8 cellular contexts compared by ENCODE assay signal in the genomic region with DNA sequence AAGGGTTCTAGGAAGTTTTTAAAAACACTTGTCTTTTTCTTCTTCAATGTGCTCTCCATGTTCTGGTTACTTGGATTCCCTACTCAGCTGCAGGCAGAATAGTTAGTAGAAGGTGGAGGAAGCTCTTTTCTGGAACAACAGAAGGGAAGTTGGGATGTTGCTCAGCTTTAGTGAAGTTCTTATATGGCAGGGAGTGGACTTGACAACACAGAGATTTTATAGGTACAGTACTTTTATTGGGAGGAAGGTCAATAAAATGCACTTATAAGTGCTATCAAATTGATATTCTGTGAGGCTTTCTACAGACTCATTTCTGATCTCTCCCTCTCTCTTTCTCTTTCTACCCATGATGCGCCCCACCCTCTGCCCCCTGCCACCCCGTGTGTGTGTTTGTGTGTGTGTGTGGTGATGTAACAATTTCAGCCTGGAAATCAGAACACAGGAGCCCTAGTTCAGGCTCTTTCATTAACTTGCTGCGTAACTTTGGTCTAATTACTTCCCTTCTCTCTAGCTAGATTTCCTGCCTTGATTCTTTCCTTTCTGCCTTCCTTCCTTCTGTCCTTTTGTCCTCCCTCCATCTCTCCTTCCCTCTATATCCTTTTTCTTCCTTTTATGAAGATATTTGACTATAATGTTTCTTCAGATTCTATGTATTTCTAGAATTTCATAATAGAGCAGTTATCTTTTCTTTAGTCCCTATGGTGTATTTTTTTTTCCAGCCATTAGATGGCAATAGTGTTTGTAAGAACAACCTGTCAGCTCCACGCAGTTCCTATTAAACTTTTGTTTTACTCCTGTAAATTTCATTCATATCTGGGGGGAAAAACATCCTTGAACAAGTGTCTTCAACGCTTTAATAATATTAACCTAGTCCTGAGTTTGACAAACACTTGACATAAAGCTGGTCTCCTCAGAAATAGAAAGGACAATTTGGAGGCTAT. TPM values are rescaled to one million over a fixed set of nuclear protein-coding genes. Genes with fewer than 3 reads are reported as not detected.
DNase-seq lines count a peak whose midpoint lies in the region; ATAC-seq and TF ChIP-seq lines count a peak whose summit lies in the region.
"Had no signal": no experiment of that assay in that cellular context is flagged by ENCODE, and none has a peak within 500 bp of the region (broad histone marks: within the 10 kb centered on the region; RNA-seq: fewer than 3 reads in every experiment).

No MANE protein-coding gene starts in this region.

- H3K4me2 ChIP-seq in IMR-90 (ENCODE audit: low read depth, low read length), result no peak overlapping the region
- H3K4me2 ChIP-seq in neural cell (ENCODE audit: low read length), result no peak overlapping the region

- H3K9me1 ChIP-seq in IMR-90 (ENCODE audit: insufficient read depth, low read length), result no peaks in the 10 kb centered on the region

- dilution Hi-C loops in IMR-90 (cut with HindIII; ENCODE audit: low sequenced_read_pairs, unreplicated experiment), result no loop called here

- no peaks in the 10 kb centered on the region for H3F3A ChIP-seq in neural cell (ENCODE audit: insufficient read depth, low read length, poor library complexity, severe bottlenecking)

- H4K20me1 ChIP-seq in IMR-90 (ENCODE audit: insufficient read depth, low read length), result no peaks in the 10 kb centered on the region
- no peaks in the 10 kb centered on the region for H4K20me1 ChIP-seq in neural cell (ENCODE audit: insufficient read depth)

- H3K9ac ChIP-seq in IMR-90 (ENCODE audit: low read depth, low read length), result no peak overlapping the region
- no peak overlapping the region for H3K9ac ChIP-seq in neural cell (ENCODE audit: low read length)

- H2BK20ac ChIP-seq in IMR-90 (ENCODE audit: low read depth, low read length), result no peak overlapping the region

- H3K27me3 ChIP-seq in IMR-90 (ENCODE audit: control insufficient read depth, insufficient read depth, low read length), result no peaks in the 10 kb centered on the region
- H3K27me3 ChIP-seq in neural cell (ENCODE audit: insufficient read depth, low read depth, low read length), result no peaks in the 10 kb centered on the region
- H3K27me3 ChIP-seq in ascending aorta, result no peaks in the 10 kb centered on the region
- no peaks in the 10 kb centered on the region for H3K27me3 ChIP-seq in lower lobe of right lung (ENCODE audit: low read depth)

- no peak overlapping the region for H2AK9ac ChIP-seq in IMR-90 (replicated peaks; ENCODE audit: low read depth, low read length, poor library complexity)

- intact Hi-C loops in IMR-90 (cut with micrococcal nuclease), result loop anchor here (2.0 kb wide), 1 partner anchor 528 kb away; no protein-coding TSS in a partner anchor
- intact Hi-C loops in ascending aorta (cut with DNase I), result loop anchor here (2.0 kb wide), 1 partner anchor 528 kb away; no protein-coding TSS in a partner anchor
- intact Hi-C loops in lower lobe of right lung (cut with DNase I), result no loop called here

- BruUV-seq in IMR-90 (replicated peaks; lab: Mats Ljungman, UMichigan), result no TSS peak

- no peak for TF ChIP-seq EP300 in neural cell (conservative IDR thresholded peaks at IDR 0.05; ENCODE audit: poor library complexity, severe bottlenecking)

- no peak overlapping the region for H3K18ac ChIP-seq in IMR-90 (ENCODE audit: low read depth, low read length)

- no peak overlapping the region for H2AK5ac ChIP-seq in IMR-90 (ENCODE audit: low read depth, low read length)

- no peak overlapping the region for H3K56ac ChIP-seq in IMR-90 (ENCODE audit: extremely low read depth, insufficient read depth, low read length)

- no peak overlapping the region for H3K4me3 ChIP-seq in GM12865 (ENCODE audit: low read depth, low read length)
- no peak overlapping the region for H3K4me3 ChIP-seq in IMR-90 (ENCODE audit: insufficient read depth, low read depth, low read length)
- no peak overlapping the region for H3K4me3 ChIP-seq in neural cell (ENCODE audit: low read length)
- no peak overlapping the region for H3K4me3 ChIP-seq in ascending aorta
- H3K4me3 ChIP-seq in lower lobe of right lung, result no peak overlapping the region

- H2AFZ ChIP-seq in IMR-90 (replicated peaks; ENCODE audit: low read length, poor library complexity), result no peak overlapping the region
- H2AFZ ChIP-seq in neural cell (ENCODE audit: low read depth, low read length), result no peak overlapping the region

- H4K5ac ChIP-seq in IMR-90 (ENCODE audit: low read depth, low read length), result no peak overlapping the region

- H3K27ac Mint-ChIP-seq in brain, result no peak overlapping the region
- H3K27ac Mint-ChIP-seq: dendritic cell treated with granulocyte-macrophage colony-stimulating factor and Interleukin-4, amounts not matched to agents 40 ng/mL and 50 ng/mL, for 4 days had no signal

- in situ Hi-C loops in IMR-90 (cut with MboI; ENCODE audit: low sequenced_read_pairs), result no loop called here

- no peak for TF ChIP-seq POLR2A in IMR-90 (IDR thresholded peaks at IDR 0.05; ENCODE audit: low read depth, low read length)

- no peak overlapping the region for H3K23ac ChIP-seq in IMR-90 (ENCODE audit: low read depth, low read length)

- H3K4ac ChIP-seq in IMR-90 (ENCODE audit: low read depth, low read length), result no peak overlapping the region

- no peak overlapping the region for H2BK120ac ChIP-seq in IMR-90 (ENCODE audit: low read depth, low read length)

- H3K14ac ChIP-seq in IMR-90 (replicated peaks; ENCODE audit: low read depth, low read length), result no peak overlapping the region

- no peak overlapping the region for H2BK5ac ChIP-seq in IMR-90 (ENCODE audit: low read depth, low read length, poor library complexity, severe bottlenecking)

- POLR2A ChIA-PET in IMR-90 (lab: Charles Lee; ENCODE audit: unreplicated experiment), result no interaction called here

- no peaks in the 10 kb centered on the region for H3K79me2 ChIP-seq in neural cell (replicated peaks; ENCODE audit: insufficient read depth, low read length)

- no peak overlapping the region for H4K91ac ChIP-seq in IMR-90 (ENCODE audit: insufficient read depth, low read depth, low read length)

- H3K4me3 Mint-ChIP-seq in brain, result no peak overlapping the region
- H3K4me3 Mint-ChIP-seq: dendritic cell treated with granulocyte-macrophage colony-stimulating factor and Interleukin-4, amounts not matched to agents 40 ng/mL and 50 ng/mL, for 4 days had no signal

- H3K9me2 ChIP-seq in neural cell (ENCODE audit: insufficient read depth, low read length), result no peaks in the 10 kb centered on the region

- H3K79me1 ChIP-seq in IMR-90 (ENCODE audit: low read depth in 1 of 2, low read length in 2 of 2), result no peaks in the 10 kb centered on the region

- peak; percentile 40 for TF ChIP-seq RAD21 in IMR-90 (IDR thresholded peaks at IDR 0.05; ENCODE audit: low read length)
- peak; percentile 65 for TF ChIP-seq RAD21 in neural cell (conservative IDR thresholded peaks at IDR 0.05)

- H3K4me1 ChIP-seq in IMR-90 (ENCODE audit: control insufficient read depth, insufficient read depth, low read length) (no peaks in the 10 kb centered on the region), ascending aorta (no peaks in the 10 kb centered on the region), lower lobe of right lung (no peaks in the 10 kb centered on the region)

- H3K4me1 Mint-ChIP-seq in brain, result no peaks in the 10 kb centered on the region

- no peak overlapping the region for H3K27ac ChIP-seq in IMR-90 (ENCODE audit: insufficient read depth, low read length)
- no peak overlapping the region for H3K27ac ChIP-seq in neural cell (ENCODE audit: low read length)
- H3K27ac ChIP-seq in ascending aorta, result no peak overlapping the region
- H3K27ac ChIP-seq in lower lobe of right lung, result no peak overlapping the region

- ATAC-seq in IMR-90 (ENCODE audit: low read depth) (no peak), lower lobe of right lung (no peak)

- TF ChIP-seq CTCF in GM12865 (IDR thresholded peaks at IDR 0.05; ENCODE audit: insufficient read depth, low read depth, low read length, missing control alignments) (peak; percentile 17), IMR-90 (conservative IDR thresholded peaks at IDR 0.05; ENCODE audit: low read depth, low read length) (peak; percentile 47), brain (conservative IDR thresholded peaks at IDR 0.05) (peak; percentile 37 to 48), neural cell (IDR thresholded peaks at IDR 0.05; ENCODE audit: poor library complexity, severe bottlenecking) (peak; percentile 64), ascending aorta (IDR thresholded peaks at IDR 0.05) (peak in 1 of 3 experiments; percentile 46), lower lobe of right lung (IDR thresholded peaks at IDR 0.05) (no peak)

- CTCF ChIA-PET in IMR-90 (lab: Yijun Ruan, JAX), result interaction anchor here (1.0 to 2.7 kb wide), 3 partner anchors 12 to 530 kb away, joined by 4 to 11 read pairs (median 6); no protein-coding TSS in a partner anchor

- H3K36me3 Mint-ChIP-seq in brain, result no peaks in the 10 kb centered on the region

- no CpG with 5 or more reads among the region's 5 CpGs for WGBS in IMR-90 (ENCODE audit: extremely low coverage in 2 of 2, insufficient read length in 1 of 2), 2 experiments

- no peaks in the 10 kb centered on the region for H3K36me3 ChIP-seq in IMR-90 (ENCODE audit: control insufficient read depth, insufficient read depth, low read length)
- no peaks in the 10 kb centered on the region for H3K36me3 ChIP-seq in neural cell (ENCODE audit: insufficient read depth, low read length)
- H3K36me3 ChIP-seq in ascending aorta, result no peaks in the 10 kb centered on the region
- no peaks in the 10 kb centered on the region for H3K36me3 ChIP-seq in lower lobe of right lung

- H2BK15ac ChIP-seq in IMR-90 (ENCODE audit: low read depth, low read length), result no peak overlapping the region

- H4K8ac ChIP-seq in IMR-90 (ENCODE audit: low read depth in 2 of 2, low read length in 2 of 2), result no peak overlapping the region

- peak; percentile 9 for DNase-seq in GM12865 (ENCODE audit: low read depth)
- peak; percentile 17 for DNase-seq in IMR-90
- DNase-seq in H4 (ENCODE audit: low spot score), result no peak
- no peak for DNase-seq in ascending aorta (ENCODE audit: low spot score in 2 of 2)
- no peak for DNase-seq in lower lobe of right lung

- no peaks in the 10 kb centered on the region for H3K9me3 Mint-ChIP-seq in brain
- H3K9me3 Mint-ChIP-seq: dendritic cell treated with granulocyte-macrophage colony-stimulating factor and Interleukin-4, amounts not matched to agents 40 ng/mL and 50 ng/mL, for 4 days had no signal

- H3K27me3 Mint-ChIP-seq in brain, result peaks cover 4% of the 10 kb centered on the region

- H3K9me3 ChIP-seq in IMR-90 (ENCODE audit: control insufficient read depth, insufficient read depth, low read length) (no peaks in the 10 kb centered on the region), neural cell (ENCODE audit: low read length) (no peaks in the 10 kb centered on the region), ascending aorta (no peaks in the 10 kb centered on the region), lower lobe of right lung (no peaks in the 10 kb centered on the region)

RNA-seq across cellular contexts. Expression of gene HEPH, which starts 37.1 kb away (rescaled TPM):
- 16.4 and 23.5 TPM in 2 replicates for total RNA-seq in IMR-90 (2012; rRNA removed)
- polyA plus RNA-seq in IMR-90 (2012; rRNA removed), result 21.1 and 29.5 TPM in 2 replicates
- 12.9 and 15.2 TPM in 2 replicates for polyA plus RNA-seq in IMR-90 (2012; cell fraction: cytosol; rRNA removed)
- polyA plus RNA-seq in IMR-90 (2012; cell fraction: nucleus; rRNA removed; ENCODE audit: low replicate concordance), result 9.1 and 21.5 TPM in 2 replicates
- 8.1 TPM for polyA plus RNA-seq in brain (ENCODE audit: insufficient read depth, low read depth, low replicate concordance)
- 8.7 and 11.6 TPM in 2 replicates for polyA plus RNA-seq in neural cell
- polyA minus RNA-seq in neural cell, result 11.4 and 15.2 TPM in 2 replicates
- 0.85 and 1.6 TPM in 2 replicates for total RNA-seq in H4 (2014; rRNA removed; shearing (Covaris generic))
- total RNA-seq in ascending aorta, result 38.8 TPM
- total RNA-seq in lower lobe of right lung, result 11.4 TPM

Comparison
In these comparisons a context has a peak if more than half of its experiments do, and no peak if none do; other contexts are left out.
1. DNase-seq: peak in GM12865 (single experiment) and IMR-90 (single experiment); none in H4 (single experiment), ascending aorta (0 of 2) and lower lobe of right lung (single experiment).